ENCODE assay signal across 1 cellular context in genomic region chr16:2682209-2683021, GRCh38.
A peak's percentile ranks its signal among the peaks of the same experiment; 100 is the strongest.
TF ChIP-seq lines count a peak whose summit lies in the region.

KCTD5 (plus strand) TSS chr16:2682523; CDS start chr16:2682549, 26 bp downstream.

TF ChIP-seq in WTC11, 78 proteins besides CTCF, POLR2A, EP300 and RAD21 (continued from another document and continues in another):
- TF ChIP-seq HMGXB4 (CRISPR knock-in tag; IDR thresholded peaks at IDR 0.05), result peak; percentile 75
- peak; percentile 78; the same call in 1 of the 2 replicates for TF ChIP-seq SMAD3 (CRISPR knock-in tag; IDR thresholded peaks at IDR 0.05; ENCODE audit: borderline replicate concordance)
- peak; percentile 92 for TF ChIP-seq USF1 (CRISPR knock-in tag; IDR thresholded peaks at IDR 0.05)
- peak; percentile 50; the same call in 1 of the 2 replicates for TF ChIP-seq ARID4B (CRISPR knock-in tag; IDR thresholded peaks at IDR 0.05; ENCODE audit: borderline replicate concordance)
- no peak; the same call in 1 of the 2 replicates for TF ChIP-seq JUN (CRISPR knock-in tag; IDR thresholded peaks at IDR 0.05)
- TF ChIP-seq ATF2 (CRISPR knock-in tag; IDR thresholded peaks at IDR 0.05; ENCODE audit: borderline replicate concordance, low read depth), result peak; percentile 14; the same call in 1 of the 2 replicates
- peak; percentile 90; the same call in 1 of the 2 replicates for TF ChIP-seq TP53 (CRISPR knock-in tag; IDR thresholded peaks at IDR 0.05)
- TF ChIP-seq SP1 (CRISPR knock-in tag; conservative IDR thresholded peaks at IDR 0.05), result peak; percentile 100
- TF ChIP-seq ZBTB43 (CRISPR knock-in tag; IDR thresholded peaks at IDR 0.05), result peak; percentile 92
- TF ChIP-seq IRF2 (CRISPR knock-in tag; IDR thresholded peaks at IDR 0.05; ENCODE audit: borderline replicate concordance, low read depth), result no peak; the same call in 1 of the 2 replicates
- peak; percentile 89 for TF ChIP-seq E2F5 (CRISPR knock-in tag; IDR thresholded peaks at IDR 0.05)
- TF ChIP-seq ZNF532 (CRISPR knock-in tag; IDR thresholded peaks at IDR 0.05; ENCODE audit: borderline replicate concordance), result no peak
- no peak for TF ChIP-seq CDX4 (CRISPR knock-in tag; IDR thresholded peaks at IDR 0.05; ENCODE audit: borderline replicate concordance)
- TF ChIP-seq IRF1 (CRISPR knock-in tag; IDR thresholded peaks at IDR 0.05), result peak; percentile 81; the same call in 1 of the 2 replicates
- no peak for TF ChIP-seq JAZF1 (CRISPR knock-in tag; IDR thresholded peaks at IDR 0.05)
- peak; percentile 54; the same call in 1 of the 2 replicates for TF ChIP-seq ZNF219 (CRISPR knock-in tag; IDR thresholded peaks at IDR 0.05; ENCODE audit: borderline replicate concordance)
- TF ChIP-seq ZSCAN18 (CRISPR knock-in tag; IDR thresholded peaks at IDR 0.05), result no peak
- TF ChIP-seq ZNF281 (CRISPR knock-in tag; IDR thresholded peaks at IDR 0.05), result peak; percentile 95
- peak; percentile 72 for TF ChIP-seq ESRRA (CRISPR knock-in tag; IDR thresholded peaks at IDR 0.05; ENCODE audit: borderline replicate concordance)
- peak; percentile 98 for TF ChIP-seq ETV6 (CRISPR knock-in tag; IDR thresholded peaks at IDR 0.05)
- TF ChIP-seq FOXK1 (CRISPR knock-in tag; IDR thresholded peaks at IDR 0.05), result peak; percentile 98
- peak; percentile 94 for TF ChIP-seq RELA (CRISPR knock-in tag; IDR thresholded peaks at IDR 0.05; ENCODE audit: borderline replicate concordance)
- TF ChIP-seq ZNF263 (CRISPR knock-in tag; IDR thresholded peaks at IDR 0.05; ENCODE audit: low read depth), result peak; percentile 28; the same call in 1 of the 2 replicates
- TF ChIP-seq PRRX2 (CRISPR knock-in tag; IDR thresholded peaks at IDR 0.05), result no peak
- TF ChIP-seq ZNF138 (CRISPR knock-in tag; conservative IDR thresholded peaks at IDR 0.05), result no peak
- no peak for TF ChIP-seq STAT6 (CRISPR knock-in tag; conservative IDR thresholded peaks at IDR 0.05; ENCODE audit: low read depth)
- TF ChIP-seq ZNF232 (CRISPR knock-in tag; IDR thresholded peaks at IDR 0.05), result 0 out of 2 replicates have a peak, but pooled peaks have one; percentile 67
